8 cellular contexts compared by ENCODE assay signal in the genomic region with DNA sequence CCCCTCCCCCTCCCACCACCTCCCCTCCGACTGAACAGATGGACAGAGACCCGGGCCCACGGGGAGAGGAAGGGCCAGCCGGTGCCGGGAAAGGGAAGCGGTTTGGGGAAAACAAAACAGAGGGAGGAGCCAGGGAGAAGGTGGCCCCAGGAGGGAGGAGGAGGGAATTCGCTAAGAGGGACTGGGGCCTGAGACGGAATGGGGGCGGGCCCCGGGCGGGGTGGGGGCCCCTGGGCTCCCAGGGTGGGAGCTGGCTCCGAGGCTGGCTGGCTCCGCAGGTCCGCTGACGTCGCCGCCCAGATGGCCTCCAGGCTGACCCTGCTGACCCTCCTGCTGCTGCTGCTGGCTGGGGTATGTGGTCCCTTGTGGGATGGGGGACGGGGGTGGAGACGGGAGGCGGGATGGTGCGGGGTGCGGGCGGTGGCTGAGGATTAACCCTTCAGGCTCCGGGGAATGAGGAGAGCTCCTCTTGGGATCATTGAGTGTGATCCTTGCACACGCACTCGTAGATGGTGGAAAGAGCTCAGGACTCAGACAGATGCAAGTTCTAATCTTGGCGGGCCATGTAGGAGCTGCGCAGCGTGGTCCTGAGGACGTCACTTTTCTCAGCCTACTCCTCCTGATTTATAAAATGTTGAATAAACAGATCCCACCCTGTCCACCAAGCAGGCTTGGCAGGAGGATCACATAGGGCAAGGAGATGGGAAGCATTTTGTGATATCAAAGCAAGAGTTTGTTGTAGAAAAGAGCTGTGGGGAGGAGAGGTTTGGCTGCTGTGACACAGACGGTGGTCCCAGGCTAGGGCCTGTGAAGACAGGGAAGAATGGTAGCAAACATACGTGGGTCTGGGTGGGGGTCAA. TPM values are rescaled to one million over a fixed set of nuclear protein-coding genes. Genes with fewer than 3 reads are reported as not detected.
DNase-seq lines count a peak whose midpoint lies in the region; ATAC-seq, FAIRE-seq and TF ChIP-seq lines count a peak whose summit lies in the region.

No MANE protein-coding gene starts in this region.

- ATAC-seq in HepG2 = peak; percentile 68
- ATAC-seq in HG03432 (IDR thresholded peaks at IDR 0.05; ENCODE audit: unreplicated experiment) = no peak

- peak overlapping the region; percentile 89 for H3K4me2 ChIP-seq in HepG2 (ENCODE audit: low read depth, low read length)

- POLR2A ChIA-PET in HepG2 (lab: Yijun Ruan, JAX) = interaction anchor here (1.0 to 3.5 kb wide), 9 partner anchors 9 to 263 kb away, joined by 3 to 33 read pairs (median 4); partner anchors contain the start of genes SSRP1 and UBE2L6

- H4K20me1 ChIP-seq in HepG2 (ENCODE audit: insufficient read depth, low read length) = no peaks in the 10 kb centered on the region

- intact Hi-C loops in HepG2 (cut with micrococcal nuclease; ENCODE audit: unreplicated experiment) = loop anchor here (5.0 kb wide), 1 partner anchor 34 kb away; no protein-coding TSS in a partner anchor

- BruUV-seq in HepG2 (replicated peaks; lab: Mats Ljungman, UMichigan) = no TSS peak

- DNase-seq in HuH-7 (ENCODE audit: low spot score) (peak; percentile 97), coronary artery (ENCODE audit: low spot score) (peak; percentile 94), HepG2 (ENCODE audit: low spot score) (peak; percentile 15), superior temporal gyrus (ENCODE audit: extremely low spot score) (peak; percentile 30), middle frontal gyrus (ENCODE audit: extremely low spot score, low spot score) (no peak), T-helper 2 cell (no peak), NCI-H1436 treated with DMSO at 0.1 percent for 48 hours (lab: John Stamatoyannopoulos, UW) (no peak)

- no peaks in the 10 kb centered on the region for H3K9me3 ChIP-seq in HepG2 (ENCODE audit: low read length)

- H3K27me3 ChIP-seq in HepG2 (ENCODE audit: control insufficient read depth in 1 of 2, insufficient read depth in 2 of 2, low read length in 2 of 2) = peaks cover 0 to 9% of the 10 kb centered on the region in 2 experiments; a peak in 2 of 5 replicates

- H3K9ac ChIP-seq in HepG2 (ENCODE audit: insufficient read depth, low read depth, low read length) = peak overlapping the region; percentile 15; the same call in 1 of the 2 replicates

- H3K36me3 ChIP-seq in HepG2 (replicated peaks in 1 of 2; ENCODE audit: control insufficient read depth in 1 of 2, insufficient read depth in 2 of 2, low read length in 2 of 2) = no peaks in the 10 kb centered on the region

- no peak for TF ChIP-seq RAD21 in HepG2 (CRISPR knock-in tag; IDR thresholded peaks at IDR 0.05)

- WGBS in HepG2 (ENCODE audit: low lambda C conversion rate) = 16% methylated on average over 21 of the region's 32 CpGs

- H3K27ac ChIP-seq in coronary artery = peak overlapping the region; percentile 83 to 99
- no peak overlapping the region for H3K27ac ChIP-seq in HepG2 (ENCODE audit: extremely low read length, insufficient read depth, low read length)

- TF ChIP-seq CTCF in coronary artery (IDR thresholded peaks at IDR 0.05) = no peak
- no peak for TF ChIP-seq CTCF in HepG2 (CRISPR knock-in tag; IDR thresholded peaks at IDR 0.05)

- TF ChIP-seq POLR2A in HepG2 (IDR thresholded peaks at IDR 0.05; ENCODE audit: insufficient read depth in 1 of 2, low read depth in 2 of 2, low read length in 2 of 2) = no peak

- H2AFZ ChIP-seq in HepG2 (ENCODE audit: low read length) = no peak overlapping the region

- FAIRE-seq in HepG2 (lab: Jason Lieb, UNC) = no peak

- no peaks in the 10 kb centered on the region for H3K79me2 ChIP-seq in HepG2 (ENCODE audit: insufficient read depth, low read length)

- peaks cover 38% of the 10 kb centered on the region for H3K4me1 ChIP-seq in HepG2 (ENCODE audit: insufficient read depth, low read length)

- in situ Hi-C loops in HepG2 (cut with HindIII; ENCODE audit: extremely low pct_ligation_motif_present, low pct_unique_long_range_greater_than_20kb) = no loop called here

- H3K4me3 ChIP-seq in coronary artery (peak overlapping the region; percentile 90), HepG2 (replicated peaks in 1 of 3; ENCODE audit: insufficient read depth in 1 of 3, low read depth in 2 of 3, low read length in 3 of 3) (peak overlapping the region; percentile 57 to 68 (median 58); a peak in 5 of 6 replicates)

- TF ChIP-seq EP300 in HepG2 (IDR thresholded peaks at IDR 0.05; ENCODE audit: low read depth in 2 of 2, low read length in 2 of 2) = no peak
- TF ChIP-seq EP300 in HepG2 (CRISPR knock-in tag; IDR thresholded peaks at IDR 0.05; ENCODE audit: borderline replicate concordance) = no peak

- CTCF ChIA-PET in HepG2 (lab: Yijun Ruan, JAX; ENCODE audit: low intra/inter-chr PET ratio, low total read pairs) = no interaction called here

RNA-seq across cellular contexts. Expression of gene SERPING1, which starts 0.7 kb away (rescaled TPM):
- 1.6 and 2.0 TPM in 2 replicates for total RNA-seq in HepG2 (2016; rRNA removed; fragmentation: Illumina TruSeq; extraction: Trizol)
- 0.71 TPM in 2 replicates for total RNA-seq in HepG2 (2016; cell fraction: cytosol; rRNA removed; fragmentation: Illumina TruSeq; extraction: Trizol; ENCODE audit: low read depth)
- total RNA-seq in HepG2 (2016; cell fraction: insoluble cytoplasmic fraction; rRNA removed; fragmentation: Illumina TruSeq; extraction: Trizol) = 1.5 and 1.9 TPM in 2 replicates
- total RNA-seq in HepG2 (2016; cell fraction: membrane; rRNA removed; fragmentation: Illumina TruSeq; extraction: Trizol) = 0.87 and 1.2 TPM in 2 replicates
- 3.8 and 5.3 TPM in 2 replicates for total RNA-seq in HepG2 (2016; cell fraction: nucleus; rRNA removed; fragmentation: Illumina TruSeq; extraction: Trizol)
- 10.4 and 23.3 TPM in 2 replicates for polyA plus RNA-seq in HepG2 (2011; rRNA removed)
- polyA plus RNA-seq in HepG2 (2011; cell fraction: cytosol; rRNA removed) = 10.6 and 20.0 TPM in 2 replicates
- 13.7 and 21.4 TPM in 2 replicates for polyA plus RNA-seq in HepG2 (2011; cell fraction: nucleus; rRNA removed)
- polyA plus RNA-seq in HepG2 (2012) = 10.2 and 20.7 TPM in 2 replicates
- 2.0 and 2.4 TPM in 2 replicates for polyA plus RNA-seq in HepG2 (2016; cell fraction: cytosol; fragmentation: Illumina TruSeq; extraction: Trizol; ENCODE audit: low read depth)
- polyA plus RNA-seq in HepG2 (2016; cell fraction: insoluble cytoplasmic fraction; fragmentation: Illumina TruSeq; extraction: Trizol; ENCODE audit: low read depth) = 5.1 and 5.2 TPM in 2 replicates
- 2.1 and 3.4 TPM in 2 replicates for polyA plus RNA-seq in HepG2 (2016; cell fraction: membrane; fragmentation: Illumina TruSeq; extraction: Trizol; ENCODE audit: low read depth)
- 15.9 and 17.7 TPM in 2 replicates for polyA plus RNA-seq in HepG2 (2016; cell fraction: nucleus; fragmentation: Illumina TruSeq; extraction: Trizol; ENCODE audit: insufficient read depth, low read depth)
- 8.2 TPM in 1 of 2 replicates, not detected in the other for polyA minus RNA-seq in HepG2 (2011; rRNA and poly(A)+ RNA removed; ENCODE audit: low replicate concordance)
- 4.2 and 11.2 TPM in 2 replicates for polyA minus RNA-seq in HepG2 (2011; cell fraction: cytosol; rRNA and poly(A)+ RNA removed)
- polyA minus RNA-seq in HepG2 (2011; cell fraction: nucleus; rRNA and poly(A)+ RNA removed) = 2.2 and 7.8 TPM in 2 replicates

RNA-seq across cellular contexts. Expression of gene UBE2L6, which starts 30.7 kb away (rescaled TPM):
- 30.3 and 37.6 TPM in 2 replicates for total RNA-seq in HepG2 (2016; rRNA removed; fragmentation: Illumina TruSeq; extraction: Trizol)
- 17.4 and 20.5 TPM in 2 replicates for total RNA-seq in HepG2 (2016; cell fraction: cytosol; rRNA removed; fragmentation: Illumina TruSeq; extraction: Trizol; ENCODE audit: low read depth)
- 27.8 and 37.8 TPM in 2 replicates for total RNA-seq in HepG2 (2016; cell fraction: insoluble cytoplasmic fraction; rRNA removed; fragmentation: Illumina TruSeq; extraction: Trizol)
- total RNA-seq in HepG2 (2016; cell fraction: membrane; rRNA removed; fragmentation: Illumina TruSeq; extraction: Trizol) = 26.3 and 29.3 TPM in 2 replicates
- total RNA-seq in HepG2 (2016; cell fraction: nucleus; rRNA removed; fragmentation: Illumina TruSeq; extraction: Trizol) = 9.1 and 12.2 TPM in 2 replicates
- 30.4 and 38.3 TPM in 2 replicates for polyA plus RNA-seq in HepG2 (2011; rRNA removed)
- polyA plus RNA-seq in HepG2 (2011; cell fraction: cytosol; rRNA removed) = 42.3 and 44.9 TPM in 2 replicates
- 12.0 and 15.7 TPM in 2 replicates for polyA plus RNA-seq in HepG2 (2011; cell fraction: nucleus; rRNA removed)
- 27.5 and 35.0 TPM in 2 replicates for polyA plus RNA-seq in HepG2 (2012)
- 27.4 and 32.1 TPM in 2 replicates for polyA plus RNA-seq in HepG2 (2016; cell fraction: cytosol; fragmentation: Illumina TruSeq; extraction: Trizol; ENCODE audit: low read depth)
- 54.7 and 56.6 TPM in 2 replicates for polyA plus RNA-seq in HepG2 (2016; cell fraction: insoluble cytoplasmic fraction; fragmentation: Illumina TruSeq; extraction: Trizol; ENCODE audit: low read depth)
- 33.1 and 34.4 TPM in 2 replicates for polyA plus RNA-seq in HepG2 (2016; cell fraction: membrane; fragmentation: Illumina TruSeq; extraction: Trizol; ENCODE audit: low read depth)
- polyA plus RNA-seq in HepG2 (2016; cell fraction: nucleus; fragmentation: Illumina TruSeq; extraction: Trizol; ENCODE audit: insufficient read depth, low read depth) = 19.0 and 19.8 TPM in 2 replicates
- polyA minus RNA-seq in HepG2 (2011; rRNA and poly(A)+ RNA removed; ENCODE audit: low replicate concordance) = 2.5 and 57.1 TPM in 2 replicates
- 10.2 and 16.3 TPM in 2 replicates for polyA minus RNA-seq in HepG2 (2011; cell fraction: cytosol; rRNA and poly(A)+ RNA removed)
- polyA minus RNA-seq in HepG2 (2011; cell fraction: nucleus; rRNA and poly(A)+ RNA removed) = 3.5 and 6.6 TPM in 2 replicates

RNA-seq across cellular contexts. Expression of gene YPEL4, which starts 51.5 kb away (rescaled TPM):
- not detected in 2 replicates for total RNA-seq in HepG2 (2016; rRNA removed; fragmentation: Illumina TruSeq; extraction: Trizol)
- not detected in 2 replicates for total RNA-seq in HepG2 (2016; cell fraction: cytosol; rRNA removed; fragmentation: Illumina TruSeq; extraction: Trizol; ENCODE audit: low read depth)
- total RNA-seq in HepG2 (2016; cell fraction: insoluble cytoplasmic fraction; rRNA removed; fragmentation: Illumina TruSeq; extraction: Trizol) = not detected in 2 replicates
- total RNA-seq in HepG2 (2016; cell fraction: membrane; rRNA removed; fragmentation: Illumina TruSeq; extraction: Trizol) = not detected in 2 replicates
- total RNA-seq in HepG2 (2016; cell fraction: nucleus; rRNA removed; fragmentation: Illumina TruSeq; extraction: Trizol) = not detected in 2 replicates
- 0.04 TPM in 1 of 2 replicates, not detected in the other for polyA plus RNA-seq in HepG2 (2011; rRNA removed)
- 0.05 TPM in 1 of 2 replicates, not detected in the other for polyA plus RNA-seq in HepG2 (2011; cell fraction: cytosol; rRNA removed)
- 0.10 TPM in 1 of 2 replicates, not detected in the other for polyA plus RNA-seq in HepG2 (2011; cell fraction: nucleus; rRNA removed)
- 0.17 and 0.20 TPM in 2 replicates for polyA plus RNA-seq in HepG2 (2012)
- not detected in 2 replicates for polyA plus RNA-seq in HepG2 (2016; cell fraction: cytosol; fragmentation: Illumina TruSeq; extraction: Trizol; ENCODE audit: low read depth)
- not detected in 2 replicates for polyA plus RNA-seq in HepG2 (2016; cell fraction: insoluble cytoplasmic fraction; fragmentation: Illumina TruSeq; extraction: Trizol; ENCODE audit: low read depth)
- polyA plus RNA-seq in HepG2 (2016; cell fraction: membrane; fragmentation: Illumina TruSeq; extraction: Trizol; ENCODE audit: low read depth) = not detected in 2 replicates
- polyA plus RNA-seq in HepG2 (2016; cell fraction: nucleus; fragmentation: Illumina TruSeq; extraction: Trizol; ENCODE audit: insufficient read depth, low read depth) = not detected in 2 replicates
- not detected in 2 replicates for polyA minus RNA-seq in HepG2 (2011; rRNA and poly(A)+ RNA removed; ENCODE audit: low replicate concordance)
- polyA minus RNA-seq in HepG2 (2011; cell fraction: cytosol; rRNA and poly(A)+ RNA removed) = not detected in 2 replicates
- not detected in 2 replicates for polyA minus RNA-seq in HepG2 (2011; cell fraction: nucleus; rRNA and poly(A)+ RNA removed)

RNA-seq across cellular contexts. Expression of gene CLP1, which starts 59.4 kb away (rescaled TPM):
- 24.8 and 41.9 TPM in 2 replicates for total RNA-seq in HepG2 (2016; rRNA removed; fragmentation: Illumina TruSeq; extraction: Trizol)
- total RNA-seq in HepG2 (2016; cell fraction: cytosol; rRNA removed; fragmentation: Illumina TruSeq; extraction: Trizol; ENCODE audit: low read depth) = 4.7 and 5.1 TPM in 2 replicates
- total RNA-seq in HepG2 (2016; cell fraction: insoluble cytoplasmic fraction; rRNA removed; fragmentation: Illumina TruSeq; extraction: Trizol) = 26.5 and 41.5 TPM in 2 replicates
- total RNA-seq in HepG2 (2016; cell fraction: membrane; rRNA removed; fragmentation: Illumina TruSeq; extraction: Trizol) = 8.1 and 10.5 TPM in 2 replicates
- 11.3 and 13.5 TPM in 2 replicates for total RNA-seq in HepG2 (2016; cell fraction: nucleus; rRNA removed; fragmentation: Illumina TruSeq; extraction: Trizol)
- polyA plus RNA-seq in HepG2 (2011; rRNA removed) = 13.3 and 14.6 TPM in 2 replicates
- 16.9 and 20.8 TPM in 2 replicates for polyA plus RNA-seq in HepG2 (2011; cell fraction: cytosol; rRNA removed)
- polyA plus RNA-seq in HepG2 (2011; cell fraction: nucleus; rRNA removed) = 10.1 and 10.3 TPM in 2 replicates
- polyA plus RNA-seq in HepG2 (2012) = 9.8 and 13.0 TPM in 2 replicates
- polyA plus RNA-seq in HepG2 (2016; cell fraction: cytosol; fragmentation: Illumina TruSeq; extraction: Trizol; ENCODE audit: low read depth) = 1.6 and 1.8 TPM in 2 replicates
- 30.1 and 32.4 TPM in 2 replicates for polyA plus RNA-seq in HepG2 (2016; cell fraction: insoluble cytoplasmic fraction; fragmentation: Illumina TruSeq; extraction: Trizol; ENCODE audit: low read depth)
- polyA plus RNA-seq in HepG2 (2016; cell fraction: membrane; fragmentation: Illumina TruSeq; extraction: Trizol; ENCODE audit: low read depth) = 3.0 and 3.8 TPM in 2 replicates
- 14.5 and 16.1 TPM in 2 replicates for polyA plus RNA-seq in HepG2 (2016; cell fraction: nucleus; fragmentation: Illumina TruSeq; extraction: Trizol; ENCODE audit: insufficient read depth, low read depth)
- 25.6 and 33.0 TPM in 2 replicates for polyA minus RNA-seq in HepG2 (2011; rRNA and poly(A)+ RNA removed; ENCODE audit: low replicate concordance)
- 7.0 and 7.7 TPM in 2 replicates for polyA minus RNA-seq in HepG2 (2011; cell fraction: cytosol; rRNA and poly(A)+ RNA removed)
- polyA minus RNA-seq in HepG2 (2011; cell fraction: nucleus; rRNA and poly(A)+ RNA removed) = 4.4 and 5.3 TPM in 2 replicates

Comparison
In these comparisons a context has a peak if more than half of its experiments do, and no peak if none do; other contexts are left out.
1. DNase-seq: peak in HuH-7 (single experiment), coronary artery (single experiment), HepG2 (single experiment) and superior temporal gyrus (single experiment); none in middle frontal gyrus (single experiment), T-helper 2 cell (0 of 5) and NCI-H1436 treated with DMSO at 0.1 percent for 48 hours (single experiment).